In genomic region chr6:91052473-91053450, GRCh38 we compare ENCODE assay signal across 1 cellular context.
TF ChIP-seq lines count a peak whose summit lies in the region.
"Not testable (repeated sequence)": the region's sequence is repeated elsewhere in the genome, so short reads cannot be mapped to it uniquely, and the experiment has no call there.

No MANE protein-coding gene starts in this region.

TF ChIP-seq in K562, 482 proteins besides CTCF, POLR2A, EP300 and RAD21 (continued from another document):
- TF ChIP-seq PHF8 (IDR thresholded peaks at IDR 0.05; ENCODE audit: borderline replicate concordance, low read length) = peak; percentile 21; the same call in 1 of the 2 replicates
- 0 out of 4 replicates have a peak, but pooled peaks of 1 of the 2 experiments have one; percentile 23 for TF ChIP-seq MNT (conservative IDR thresholded peaks at IDR 0.05)
- peak; percentile 96 to 98 for TF ChIP-seq TEAD1 (CRISPR knock-in tag; IDR thresholded peaks at IDR 0.05)
- peak; percentile 71; the same call in 1 of the 2 replicates for TF ChIP-seq CBFB (CRISPR knock-in tag; IDR thresholded peaks at IDR 0.05)
- TF ChIP-seq EP400 (IDR thresholded peaks at IDR 0.05) = peak; percentile 25; the same call in 1 of the 2 replicates
- peak; percentile 34; the same call in 1 of the 2 replicates for TF ChIP-seq ZFX (CRISPR knock-in tag; IDR thresholded peaks at IDR 0.05)
- peak in 1 of 2 experiments; percentile 86; a peak in 2 of 4 replicates for TF ChIP-seq MLLT1 (IDR thresholded peaks at IDR 0.05)
- TF ChIP-seq PBX2 (CRISPR knock-in tag; IDR thresholded peaks at IDR 0.05; ENCODE audit: low read depth); TEAD4 (CRISPR knock-in tag; IDR thresholded peaks at IDR 0.05; ENCODE audit: borderline replicate concordance): not testable (repeated sequence)
- TF ChIP-seq PBX2 (tag; conservative IDR thresholded peaks at IDR 0.05; ENCODE audit: low read depth) = peak; percentile 92
- peak; percentile 82; the same call in 1 of the 2 replicates for TF ChIP-seq NFRKB (IDR thresholded peaks at IDR 0.05; ENCODE audit: low read depth)
- peak; percentile 88 for TF ChIP-seq TEAD4 (IDR thresholded peaks at IDR 0.05; ENCODE audit: low read length)
- TF ChIP-seq MEIS2 (IDR thresholded peaks at IDR 0.05; ENCODE audit: partially characterized antibody) = peak; percentile 91
